13 cellular contexts compared by ENCODE assay signal in the genomic region with DNA sequence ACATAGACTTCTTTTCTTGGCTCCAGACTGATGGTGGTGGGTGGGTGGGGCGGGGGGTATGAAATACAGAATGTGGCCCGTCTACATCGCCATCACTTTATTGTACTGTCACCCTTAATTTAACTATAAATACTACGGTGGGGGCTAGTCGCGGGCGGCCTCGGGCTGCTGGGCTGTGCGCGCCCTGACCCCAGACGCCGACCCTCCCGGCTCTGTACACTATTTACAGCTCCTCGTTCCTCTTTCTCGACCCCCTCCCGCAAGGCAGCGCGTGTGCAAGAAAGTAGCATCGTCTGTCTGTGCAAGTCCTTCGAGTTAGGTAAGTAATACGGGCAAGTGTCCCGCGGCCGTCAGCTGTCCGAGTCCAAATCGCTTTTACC. TPM values are rescaled to one million over a fixed set of nuclear protein-coding genes. Genes with fewer than 3 reads are reported as not detected.
DNase-seq lines count a peak whose midpoint lies in the region; ATAC-seq and TF ChIP-seq lines count a peak whose summit lies in the region.
"Had no signal": no experiment of that assay in that cellular context is flagged by ENCODE, and none has a peak within 500 bp of the region (broad histone marks: within the 10 kb centered on the region; RNA-seq: fewer than 3 reads in every experiment).

No MANE protein-coding gene starts in this region.

- H3K9me3 ChIP-seq in heart left ventricle = no peaks in the 10 kb centered on the region
- H3K9me3 ChIP-seq in tibial artery = no peaks in the 10 kb centered on the region

- H3K27me3 ChIP-seq in heart left ventricle (peaks cover 58 to 100% (median 93%) of the 10 kb centered on the region in 9 donors), tibial artery (peaks cover 3 to 81% of the 10 kb centered on the region in 2 donors)

- H3K27me3 Mint-ChIP-seq in mesothelial cell of epicardium (ENCODE audit: low read depth) = peaks cover 96% of the 10 kb centered on the region

- 6 to 9% (median 7%) methylated on average over 23 to 26 of the region's 26 CpGs for WGBS in heart left ventricle, 4 donors

- DNase-seq in heart left ventricle = no peak
- no peak for DNase-seq in Right ventricle myocardium superior
- DNase-seq in astrocyte of the cerebellum (ENCODE audit: low read depth) = no peak
- DNase-seq in mesothelial cell of epicardium (ENCODE audit: low spot score in 2 of 2, unreplicated experiment in 2 of 2) = no peak
- DNase-seq in tibial artery = no peak
- DNase-seq in amygdala (lab: John Stamatoyannopoulos, UW) = no peak
- no peak for DNase-seq in GM19238 (ENCODE audit: insufficient read length, low spot score)
- DNase-seq in NK-92 (lab: John Stamatoyannopoulos, UW; ENCODE audit: unreplicated experiment) = no peak
- DNase-seq: amniotic stem cell, NCI-H1417 treated with DMSO at 0.1 percent for 48 hours had no signal

- no peak overlapping the region for H3K27ac Mint-ChIP-seq in mesothelial cell of epicardium
- H3K27ac Mint-ChIP-seq: CD4-positive, CD25-positive, alpha-beta regulatory T cell had no signal

- H3K4me1 ChIP-seq in heart left ventricle (peaks cover 0 to 37% (median 16%) of the 10 kb centered on the region in 12 donors), tibial artery (peaks cover 0 to 26% (median 18%) of the 10 kb centered on the region in 4 donors)

- in situ Hi-C loops in astrocyte of the cerebellum (cut with HindIII; ENCODE audit: low sequenced_read_pairs) = no loop called here

- H3K36me3 ChIP-seq in heart left ventricle (no peaks in the 10 kb centered on the region), tibial artery (no peaks in the 10 kb centered on the region)

- peak overlapping the region; percentile 67 for H3K4me3 Mint-ChIP-seq in mesothelial cell of epicardium

- H3K4me1 Mint-ChIP-seq in mesothelial cell of epicardium = peaks cover 35% of the 10 kb centered on the region

- no peaks in the 10 kb centered on the region for H3K9me3 Mint-ChIP-seq in mesothelial cell of epicardium

- ATAC-seq in heart left ventricle (no peak), Right ventricle myocardium superior (ENCODE audit: poor library complexity) (no peak)
- ATAC-seq: esophagus mucosa had no signal

- intact Hi-C loops in heart left ventricle (cut with DNase I) = no loop called here
- intact Hi-C loops in Right ventricle myocardium superior (cut with DNase I) = no loop called here
- intact Hi-C loops in tibial artery (cut with DNase I; ENCODE audit: low total_unique reads) = no loop called here

- no peak for TF ChIP-seq CTCF in heart left ventricle (IDR thresholded peaks at IDR 0.05)
- TF ChIP-seq CTCF in astrocyte of the cerebellum (IDR thresholded peaks at IDR 0.05; ENCODE audit: low read depth, low read length, missing control alignments) = no peak
- no peak for TF ChIP-seq CTCF in mesothelial cell of epicardium (IDR thresholded peaks at IDR 0.05; ENCODE audit: unreplicated experiment)
- TF ChIP-seq CTCF in tibial artery (IDR thresholded peaks at IDR 0.05) = no peak

- H3K27ac ChIP-seq in heart left ventricle (no peak overlapping the region), tibial artery (no peak overlapping the region)

- H3K4me3 ChIP-seq in heart left ventricle = peak overlapping the region in 9 of 12 donors; percentile 39 to 68 (median 56)
- H3K4me3 ChIP-seq in astrocyte of the cerebellum (ENCODE audit: low read depth, low read length) = peak overlapping the region; percentile 47
- peak overlapping the region; percentile 51 to 56 for H3K4me3 ChIP-seq in tibial artery
- H3K4me3 ChIP-seq: lung had no signal

- TF ChIP-seq POLR2A in heart left ventricle (IDR thresholded peaks at IDR 0.05) = no peak

- peaks cover 2% of the 10 kb centered on the region for H3K36me3 Mint-ChIP-seq in mesothelial cell of epicardium
- H3K36me3 Mint-ChIP-seq: CD4-positive, CD25-positive, alpha-beta regulatory T cell had no signal

RNA-seq across cellular contexts. Expression of gene GSC, which starts 1.8 kb away (rescaled TPM):
- total RNA-seq in heart left ventricle = 1 to 10 TPM in 1 of 9 donors, under 1 TPM in 4, not detected in 4; 0.22 to 1.3 (median 0.37) TPM
- polyA plus RNA-seq in heart left ventricle = under 1 TPM in 1 of 2 donors, not detected in 1; 0.15 TPM
- total RNA-seq in Right ventricle myocardium superior = 0.24 TPM
- total RNA-seq in mesothelial cell of epicardium = 3.8 to 4.9 TPM (median 4.4 TPM) in 3 replicates
- total RNA-seq: CD4-positive, CD25-positive, alpha-beta regulatory T cell had no signal
- polyA plus RNA-seq: CD4-positive, CD25-positive, alpha-beta regulatory T cell had no signal
